ENCODE assay signal across 12 cellular contexts in genomic region chr2:241108271-241109209, GRCh38. TPM values are rescaled to one million over a fixed set of nuclear protein-coding genes. Genes with fewer than 3 reads are reported as not detected.
A peak's percentile ranks its signal among the peaks of the same experiment; 100 is the strongest.
DNase-seq lines count a peak whose midpoint lies in the region; ATAC-seq and TF ChIP-seq lines count a peak whose summit lies in the region.
"Had no signal": no experiment of that assay in that cellular context is flagged by ENCODE, and none has a peak within 500 bp of the region (broad histone marks: within the 10 kb centered on the region; RNA-seq: fewer than 3 reads in every experiment).

No MANE protein-coding gene starts in this region.

- POLR2A ChIA-PET in activated CD4-positive, alpha-beta T cell treated with anti-CD3 and anti-CD28 coated beads for 36 hours (lab: Charles Lee) = no interaction called here
- POLR2A ChIA-PET in activated B cell treated with CpG ODN at 0.5 μM for 24 hours (lab: Charles Lee) = interaction anchor here (1.1 to 6.9 kb wide), 5 partner anchors 7 to 41 kb away, joined by 3 to 142 read pairs (median 91); partner anchors contain the start of genes MTERF4, PASK and PPP1R7

- TF ChIP-seq POLR2A in spleen (IDR thresholded peaks at IDR 0.05) = no peak

- DNase-seq in activated CD4-positive, alpha-beta T cell treated with anti-CD3 and anti-CD28 coated beads for 36 hours = no peak
- DNase-seq in activated CD4-positive, alpha-beta T cell treated with anti-CD3 and anti-CD28 coated beads for 48 hours = no peak
- DNase-seq in activated B cell treated with CpG ODN at 0.5 μM for 24 hours (no peak), spleen (no peak), SHP77 treated with DMSO at 0.1 percent for 48 hours (lab: John Stamatoyannopoulos, UW) (no peak), NCI-H526 treated with DMSO at 0.1 percent for 48 hours (lab: John Stamatoyannopoulos, UW) (no peak)
- DNase-seq: MM.1S, NCI-H2227 treated with DMSO at 0.1 percent for 48 hours, occipital lobe had no signal

- peak overlapping the region in 7 of 8 donors; percentile 56 to 87 (median 80) for H3K27ac ChIP-seq in spleen
- H3K27ac ChIP-seq: gastroesophageal sphincter had no signal

- no peaks in the 10 kb centered on the region for H3K27me3 Mint-ChIP-seq in activated CD4-positive, alpha-beta T cell treated with anti-CD3 and anti-CD28 coated beads for 36 hours
- H3K27me3 Mint-ChIP-seq in activated B cell treated with CpG ODN at 0.5 μM for 24 hours = no peaks in the 10 kb centered on the region

- intact Hi-C loops in activated CD4-positive, alpha-beta T cell treated with anti-CD3 and anti-CD28 coated beads for 36 hours (cut with DNase I, micrococcal nuclease) = loop anchor here in 1 of 2 experiments (10.0 kb wide), 1 partner anchor 206 kb away; the partner anchor contains the start of genes HDLBP and SEPTIN2
- intact Hi-C loops in activated B cell treated with CpG ODN at 0.5 μM for 24 hours (cut with micrococcal nuclease) (loop anchor here (10.0 kb wide), 1 partner anchor 544 kb away; the partner anchor contains the start of genes DUSP28 and RNPEPL1), spleen (cut with DNase I; ENCODE audit: low total_unique reads) (no loop called here)

- H3K4me3 Mint-ChIP-seq in activated CD4-positive, alpha-beta T cell treated with anti-CD3 and anti-CD28 coated beads for 36 hours = peak overlapping the region; percentile 57
- peak overlapping the region; percentile 33 for H3K4me3 Mint-ChIP-seq in activated B cell treated with CpG ODN at 0.5 μM for 24 hours

- CTCF ChIA-PET in activated CD4-positive, alpha-beta T cell treated with anti-CD3 and anti-CD28 coated beads for 36 hours (lab: Charles Lee) = no interaction called here
- CTCF ChIA-PET in activated B cell treated with CpG ODN at 0.5 μM for 24 hours (lab: Charles Lee) = interaction anchor here (1.5 kb wide), 1 partner anchor 42 kb away, joined by 9 read pairs; the partner anchor contains the start of gene PPP1R7

- H3K4me1 ChIP-seq in spleen = peaks cover 9 to 93% (median 33%) of the 10 kb centered on the region in 6 donors

- TF ChIP-seq CTCF in activated B cell treated with CpG ODN at 0.5 μM for 24 hours (IDR thresholded peaks at IDR 0.05) = no peak
- TF ChIP-seq CTCF in spleen (IDR thresholded peaks at IDR 0.05 in 8 of 11, conservative IDR thresholded peaks at IDR 0.05 in 3 of 11) = no peak

- H3K36me3 Mint-ChIP-seq in activated CD4-positive, alpha-beta T cell treated with anti-CD3 and anti-CD28 coated beads for 36 hours (ENCODE audit: low read depth) = peaks cover 39% of the 10 kb centered on the region
- H3K36me3 Mint-ChIP-seq in activated B cell treated with CpG ODN at 0.5 μM for 24 hours (ENCODE audit: low read depth) = peaks cover 28% of the 10 kb centered on the region

- no peaks in the 10 kb centered on the region for H3K9me3 ChIP-seq in spleen
- H3K9me3 ChIP-seq: gastroesophageal sphincter had no signal

- H3K9me3 Mint-ChIP-seq in activated CD4-positive, alpha-beta T cell treated with anti-CD3 and anti-CD28 coated beads for 36 hours (ENCODE audit: low read depth) = no peaks in the 10 kb centered on the region
- H3K9me3 Mint-ChIP-seq in activated B cell treated with CpG ODN at 0.5 μM for 24 hours = no peaks in the 10 kb centered on the region

- peak overlapping the region in 2 of 8 donors; percentile 39 to 45 for H3K4me3 ChIP-seq in spleen
- H3K4me3 ChIP-seq: gastroesophageal sphincter had no signal

- 59 to 68% (median 63%) methylated on average over 35 of the region's 35 CpGs for WGBS in spleen, 5 donors

- no peak for ATAC-seq in activated CD4-positive, alpha-beta T cell treated with anti-CD3 and anti-CD28 coated beads for 36 hours
- ATAC-seq in activated B cell treated with CpG ODN at 0.5 μM for 24 hours (ENCODE audit: low read depth) (no peak), esophagus mucosa (peak; percentile 6), HG03159 (IDR thresholded peaks at IDR 0.05; ENCODE audit: unreplicated experiment) (no peak)
- ATAC-seq: gastroesophageal sphincter had no signal

- H3K27ac Mint-ChIP-seq in activated CD4-positive, alpha-beta T cell treated with anti-CD3 and anti-CD28 coated beads for 36 hours = peak overlapping the region; percentile 92
- peak overlapping the region; percentile 74 for H3K27ac Mint-ChIP-seq in activated B cell treated with CpG ODN at 0.5 μM for 24 hours

- peaks cover 0 to 20% (median 0%) of the 10 kb centered on the region in 6 donors for H3K36me3 ChIP-seq in spleen
- H3K36me3 ChIP-seq: gastroesophageal sphincter had no signal

- H3K4me1 Mint-ChIP-seq in activated CD4-positive, alpha-beta T cell treated with anti-CD3 and anti-CD28 coated beads for 36 hours = peaks cover 35% of the 10 kb centered on the region
- H3K4me1 Mint-ChIP-seq in activated B cell treated with CpG ODN at 0.5 μM for 24 hours = peaks cover 55% of the 10 kb centered on the region

- no peaks in the 10 kb centered on the region for H3K27me3 ChIP-seq in spleen (replicated peaks in 1 of 7)
- H3K27me3 ChIP-seq: gastroesophageal sphincter had no signal

RNA-seq across cellular contexts. Expression of gene MTERF4, which starts 6.5 kb away (rescaled TPM):
- 10 to 100 TPM; 34.4 to 34.5 TPM for total RNA-seq in activated CD4-positive, alpha-beta T cell treated with anti-CD3 and anti-CD28 coated beads for 36 hours
- total RNA-seq in activated B cell treated with CpG ODN at 0.5 μM for 24 hours (99.7 and 122 TPM in 2 replicates), esophagus mucosa (23.7 TPM), spleen (10 to 100 TPM; 38.4 to 74.0 (median 51.1) TPM)
- polyA plus RNA-seq in spleen = 10 to 100 TPM; 28.4 to 33.7 (median 30.6) TPM

RNA-seq across cellular contexts. Expression of gene PASK, which starts 40.7 kb away (rescaled TPM):
- total RNA-seq in activated CD4-positive, alpha-beta T cell treated with anti-CD3 and anti-CD28 coated beads for 36 hours = 10 to 100 TPM; 62.9 to 88.1 TPM
- 113 and 150 TPM in 2 replicates for total RNA-seq in activated B cell treated with CpG ODN at 0.5 μM for 24 hours
- 12.2 TPM for total RNA-seq in esophagus mucosa
- total RNA-seq in spleen = 10 to 100 TPM; 10.4 to 35.6 (median 20.8) TPM
- 10 to 100 TPM in 2 of 3 donors, 1 to 10 TPM in 1; 8.0 to 11.8 (median 10.6) TPM for polyA plus RNA-seq in spleen

RNA-seq across cellular contexts. Expression of gene PPP1R7, which starts 41.7 kb away (rescaled TPM):
- 100 to 1,000 TPM; 104 to 129 TPM for total RNA-seq in activated CD4-positive, alpha-beta T cell treated with anti-CD3 and anti-CD28 coated beads for 36 hours
- total RNA-seq in activated B cell treated with CpG ODN at 0.5 μM for 24 hours (72.0 and 74.5 TPM in 2 replicates), esophagus mucosa (74.7 TPM), spleen (10 to 100 TPM; 36.1 to 89.3 (median 49.8) TPM)
- 10 to 100 TPM; 37.3 to 56.5 (median 47.9) TPM for polyA plus RNA-seq in spleen
